Comparison of ENCODE assay signal across 20 cellular contexts in the genomic region with DNA sequence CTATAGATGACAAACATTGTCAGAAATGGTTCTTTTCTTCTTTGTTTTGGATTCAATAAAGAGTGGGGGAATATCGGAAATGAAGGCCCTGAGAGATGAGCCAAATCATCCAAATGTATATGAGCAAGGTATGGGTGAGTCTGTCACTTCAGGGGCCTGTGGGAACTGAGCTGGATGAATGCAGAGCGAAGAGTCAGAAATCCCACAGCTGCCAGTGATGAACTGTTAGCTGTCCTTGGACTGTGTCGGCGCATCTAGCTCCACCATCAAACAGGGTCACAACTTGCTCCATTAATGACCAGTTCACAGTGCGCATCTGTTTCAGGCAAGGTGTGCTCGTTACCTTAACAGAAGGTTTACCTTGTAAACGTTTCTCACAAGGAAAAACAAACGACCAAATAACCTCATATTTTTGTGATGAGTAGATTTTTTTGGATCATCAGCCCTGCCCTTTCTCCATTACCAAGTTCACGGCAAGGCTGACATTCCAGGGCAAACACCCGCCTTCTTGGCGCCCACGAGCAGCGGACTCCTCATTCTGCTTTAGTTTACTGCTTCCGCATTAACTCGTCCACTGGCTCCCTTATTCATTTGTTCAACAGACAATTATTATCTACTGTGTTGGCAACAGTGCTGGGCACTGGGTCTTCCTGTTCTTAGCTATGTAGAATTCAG. TPM values are rescaled to one million over a fixed set of nuclear protein-coding genes. Genes with fewer than 3 reads are reported as not detected.
DNase-seq lines count a peak whose midpoint lies in the region; ATAC-seq and TF ChIP-seq lines count a peak whose summit lies in the region.
"Had no signal": no experiment of that assay in that cellular context is flagged by ENCODE, and none has a peak within 500 bp of the region (broad histone marks: within the 10 kb centered on the region; RNA-seq: fewer than 3 reads in every experiment).

No MANE protein-coding gene starts in this region.

- peak overlapping the region; percentile 35 for H2AFZ ChIP-seq in smooth muscle cell (ENCODE audit: low read depth)

- H3K36me3 Mint-ChIP-seq in T-helper 17 cell (ENCODE audit: low read depth) = no peaks in the 10 kb centered on the region
- H3K36me3 Mint-ChIP-seq: activated naive CD8-positive, alpha-beta T cell treated with anti-CD3 and anti-CD28 coated beads, Interleukin-2, amount 10 ng/mL, durations not matched to agents 7 days and 5 days had no signal

- no peaks in the 10 kb centered on the region for H4K20me1 ChIP-seq in smooth muscle cell (ENCODE audit: low read depth)
- H4K20me1 ChIP-seq: BLaER1 had no signal

- H3K4me3 Mint-ChIP-seq in T-helper 17 cell = no peak overlapping the region
- H3K4me3 Mint-ChIP-seq: activated naive CD8-positive, alpha-beta T cell treated with anti-CD3 and anti-CD28 coated beads, Interleukin-2, amount 10 ng/mL, durations not matched to agents 7 days and 5 days had no signal

- H3K79me2 ChIP-seq in smooth muscle cell (ENCODE audit: low read depth) = no peaks in the 10 kb centered on the region

- peak overlapping the region; percentile 84 for H3K27ac ChIP-seq in smooth muscle cell (ENCODE audit: low read depth)
- H3K27ac ChIP-seq: BLaER1 had no signal

- H3K9ac ChIP-seq in smooth muscle cell (ENCODE audit: low read depth) = peak overlapping the region; percentile 76
- H3K9ac ChIP-seq: BLaER1 had no signal

- DNase-seq in ELR (ENCODE audit: low read depth) = peak; percentile 68
- DNase-seq in T-helper 17 cell = no peak
- DNase-seq in kidney tubule cell (ENCODE audit: low spot score) = peak; percentile 72
- no peak for DNase-seq in smooth muscle cell (lab: John Stamatoyannopoulos, UW; ENCODE audit: unreplicated experiment)
- DNase-seq in NAMALWA (ENCODE audit: low spot score) = no peak
- no peak for DNase-seq in cerebellar nuclear complex (lab: John Stamatoyannopoulos, UW)
- DNase-seq: activated CD4-positive, alpha-beta T cell treated with anti-CD3 and anti-CD28 coated beads for 48 hours; activated naive CD8-positive, alpha-beta T cell treated with anti-CD3 and anti-CD28 coated beads, Interleukin-2, amount 10 ng/mL, durations not matched to agents 7 days and 5 days; activated T-cell treated with anti-CD3 and anti-CD28 coated beads for 4 hours; DMS 273 treated with DMSO at 0.1 percent for 48 hours; glutamatergic neuron; NCI-H1105; NCI-H2227 treated with DMSO at 0.1 percent for 48 hours; SHP77 treated with DMSO at 0.1 percent for 48 hours had no signal

- TF ChIP-seq CTCF in smooth muscle cell (IDR thresholded peaks at IDR 0.05; ENCODE audit: borderline replicate concordance, insufficient read depth, poor library complexity, severe bottlenecking) = no peak

- no peaks in the 10 kb centered on the region for H3K36me3 ChIP-seq in smooth muscle cell (ENCODE audit: low read depth)
- H3K36me3 ChIP-seq: BLaER1 had no signal

- 84% methylated on average over 15 of the region's 15 CpGs for WGBS in smooth muscle cell (ENCODE audit: low lambda C conversion rate)

- H3K4me3 ChIP-seq in smooth muscle cell = no peak overlapping the region
- H3K4me3 ChIP-seq: BLaER1 had no signal

- H3K4me1 ChIP-seq in smooth muscle cell (ENCODE audit: low read depth) = peaks cover 9% of the 10 kb centered on the region
- H3K4me1 ChIP-seq: BLaER1 had no signal

- H3K27ac Mint-ChIP-seq in T-helper 17 cell = peak overlapping the region; percentile 41
- H3K27ac Mint-ChIP-seq: activated naive CD8-positive, alpha-beta T cell treated with anti-CD3 and anti-CD28 coated beads, Interleukin-2, amount 10 ng/mL, durations not matched to agents 7 days and 5 days had no signal

- H3K4me1 Mint-ChIP-seq in T-helper 17 cell = peaks cover 27% of the 10 kb centered on the region

- no peaks in the 10 kb centered on the region for H3K9me3 ChIP-seq in T-helper 17 cell (ENCODE audit: control insufficient read depth, low read length, poor library complexity, severe bottlenecking)
- H3K9me3 ChIP-seq in smooth muscle cell (replicated peaks; ENCODE audit: low read depth) = no peaks in the 10 kb centered on the region
- H3K9me3 ChIP-seq: BLaER1 had no signal

- no peaks in the 10 kb centered on the region for H3K27me3 ChIP-seq in smooth muscle cell (ENCODE audit: low read depth)
- H3K27me3 ChIP-seq: BLaER1 had no signal

- H3F3A ChIP-seq in smooth muscle cell (ENCODE audit: low read depth) = peaks cover 18% of the 10 kb centered on the region

- no peak for ATAC-seq in T-helper 17 cell
- ATAC-seq in GM21528 (IDR thresholded peaks at IDR 0.05; ENCODE audit: low FRiP score, unreplicated experiment) = no peak

- H3K4me2 ChIP-seq in smooth muscle cell = peak overlapping the region; percentile 72
- H3K4me2 ChIP-seq: BLaER1 had no signal

- H3K27me3 Mint-ChIP-seq in T-helper 17 cell = no peaks in the 10 kb centered on the region
- H3K27me3 Mint-ChIP-seq: activated naive CD8-positive, alpha-beta T cell treated with anti-CD3 and anti-CD28 coated beads, Interleukin-2, amount 10 ng/mL, durations not matched to agents 7 days and 5 days had no signal

RNA-seq across cellular contexts. Expression of gene CCN6, which starts 15.0 kb away (rescaled TPM):
- total RNA-seq in T-helper 17 cell = not detected
- not detected in 2 replicates for total RNA-seq in smooth muscle cell
- polyA plus RNA-seq in smooth muscle cell = 0.07 and 0.23 TPM in 2 replicates
- total RNA-seq: activated naive CD8-positive, alpha-beta T cell treated with anti-CD3 and anti-CD28 coated beads, Interleukin-2, amount 10 ng/mL, durations not matched to agents 7 days and 5 days; H1; mucosa of gallbladder; pulmonary artery endothelial cell; ureter had no signal
- polyA plus RNA-seq: H1 had no signal

RNA-seq across cellular contexts. Expression of gene TUBE1, which starts 48.4 kb away (rescaled TPM):
- total RNA-seq in T-helper 17 cell (10 to 100 TPM; 26.5 to 32.9 TPM), smooth muscle cell (11.6 and 17.3 TPM in 2 replicates)
- 9.5 and 9.9 TPM in 2 replicates for polyA plus RNA-seq in smooth muscle cell

RNA-seq across cellular contexts. Expression of gene FAM229B, which starts 48.5 kb away (rescaled TPM):
- total RNA-seq in T-helper 17 cell (1 to 10 TPM in 1 of 2 donors, under 1 TPM in 1; 0.50 to 3.9 TPM), smooth muscle cell (13.0 and 20.7 TPM in 2 replicates)
- 28.2 and 42.7 TPM in 2 replicates for polyA plus RNA-seq in smooth muscle cell

Comparison
In these comparisons a context has a peak if more than half of its experiments do, and no peak if none do; other contexts are left out.
1. DNase-seq: peak in ELR (single experiment) and kidney tubule cell (single experiment); none in T-helper 17 cell (0 of 3), smooth muscle cell (single experiment), NAMALWA (single experiment) and cerebellar nuclear complex (0 of 2).